ENCODE assay signal across 18 cellular contexts in the genomic region with DNA sequence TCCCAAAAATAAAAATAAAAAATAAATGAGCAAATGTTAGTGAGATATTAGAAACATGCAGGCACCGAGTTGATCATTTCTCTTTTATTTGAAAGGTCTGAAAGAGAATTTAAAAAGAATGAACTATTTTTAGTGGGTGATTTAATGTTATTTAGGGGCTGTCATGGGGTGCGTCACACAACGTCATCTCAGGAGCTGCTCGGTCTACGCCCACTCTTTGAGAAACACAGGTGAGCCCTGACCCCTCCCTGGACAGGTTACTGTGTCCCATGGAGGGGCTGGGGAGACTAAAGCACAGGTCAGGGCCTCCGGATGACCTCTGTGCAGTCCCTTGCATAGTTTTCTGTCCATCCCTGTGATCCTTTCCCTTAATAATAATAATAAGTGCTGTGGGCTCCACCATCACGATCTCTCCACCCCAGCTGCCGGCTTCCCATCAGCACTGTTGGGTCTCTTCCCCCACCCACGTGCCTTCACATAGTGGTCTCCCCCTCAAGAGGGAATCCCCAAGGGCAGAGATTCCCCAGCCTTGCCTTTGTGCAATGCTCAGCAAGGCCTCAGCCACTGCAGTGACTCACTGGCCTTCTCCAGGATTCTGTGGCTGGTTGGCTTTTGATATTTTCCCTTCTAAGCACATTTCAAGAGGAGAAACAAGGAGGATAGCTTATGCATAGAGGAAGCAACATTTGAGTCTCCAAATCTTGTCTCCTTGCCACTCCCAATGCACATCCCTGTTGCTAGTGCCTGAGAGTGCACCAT.
DNase-seq lines count a peak whose midpoint lies in the region; ATAC-seq, FAIRE-seq and TF ChIP-seq lines count a peak whose summit lies in the region.
"Had no signal": no experiment of that assay in that cellular context is flagged by ENCODE, and none has a peak within 500 bp of the region (broad histone marks: within the 10 kb centered on the region; RNA-seq: fewer than 3 reads in every experiment).

No MANE protein-coding gene starts in this region.

- H3K14ac ChIP-seq in IMR-90 (replicated peaks; ENCODE audit: low read depth, low read length): no peak overlapping the region

- DNase-seq in AG20443 (ENCODE audit: low spot score) (peak; percentile 60), IMR-90 (peak; percentile 34), bronchial epithelial cell (ENCODE audit: low read depth) (peak; percentile 44), myocyte (ENCODE audit: low read depth) (peak; percentile 28), ureter (ENCODE audit: low spot score) (no peak)
- DNase-seq in stimulated activated CD4-positive, alpha-beta T cell treated with anti-CD3 and anti-CD28 coated beads, Interleukin-4, amount 100 ng/mL, for 1 hour: no peak
- DNase-seq: effector memory CD4-positive, alpha-beta T cell; left colon; midbrain; NCI-H1417; NCI-H526 treated with DMSO at 0.1 percent for 48 hours; right cardiac atrium; SHP77 treated with DMSO at 0.1 percent for 48 hours had no signal

- ATAC-seq in IMR-90 (ENCODE audit: low read depth): peak; percentile 27; the same call in 1 of the 2 replicates
- ATAC-seq in HG03442 (IDR thresholded peaks at IDR 0.05; ENCODE audit: unreplicated experiment): no peak
- ATAC-seq in GM19463 (IDR thresholded peaks at IDR 0.05; ENCODE audit: unreplicated experiment): no peak
- ATAC-seq: left colon, right cardiac atrium had no signal

- FAIRE-seq in bronchial epithelial cell (lab: Jason Lieb, UNC): no peak
- FAIRE-seq: urothelium cell line had no signal

- no peaks in the 10 kb centered on the region for H3K9me1 ChIP-seq in IMR-90 (ENCODE audit: insufficient read depth, low read length)

- no peak overlapping the region for H3K9ac ChIP-seq in IMR-90 (ENCODE audit: low read depth, low read length)

- no CpG with 5 or more reads among the region's 9 CpGs for WGBS in IMR-90 (ENCODE audit: extremely low coverage in 2 of 2, insufficient read length in 1 of 2), 2 experiments

- POLR2A ChIA-PET in IMR-90 (lab: Charles Lee; ENCODE audit: unreplicated experiment): no interaction called here

- no peak overlapping the region for H4K8ac ChIP-seq in IMR-90 (ENCODE audit: low read depth in 2 of 2, low read length in 2 of 2)

- no peaks in the 10 kb centered on the region for H4K20me1 ChIP-seq in IMR-90 (ENCODE audit: insufficient read depth, low read length)

- no peak overlapping the region for H2AFZ ChIP-seq in IMR-90 (replicated peaks; ENCODE audit: low read length, poor library complexity)

- CTCF ChIA-PET in IMR-90 (lab: Yijun Ruan, JAX): no interaction called here

- in situ Hi-C loops in IMR-90 (cut with MboI; ENCODE audit: low sequenced_read_pairs): no loop called here

- TF ChIP-seq CTCF in IMR-90 (conservative IDR thresholded peaks at IDR 0.05; ENCODE audit: low read depth, low read length): no peak
- no peak for TF ChIP-seq CTCF in bronchial epithelial cell (IDR thresholded peaks at IDR 0.05; ENCODE audit: insufficient read depth, low read length, severe bottlenecking)

- no peaks in the 10 kb centered on the region for H3K9me3 ChIP-seq in IMR-90 (ENCODE audit: control insufficient read depth, insufficient read depth, low read length)

- H4K5ac ChIP-seq in IMR-90 (ENCODE audit: low read depth, low read length): no peak overlapping the region

- intact Hi-C loops in IMR-90 (cut with micrococcal nuclease): no loop called here

- no peak for TF ChIP-seq RAD21 in IMR-90 (IDR thresholded peaks at IDR 0.05; ENCODE audit: low read length)

- H2BK15ac ChIP-seq in IMR-90 (ENCODE audit: low read depth, low read length): no peak overlapping the region

- no peak overlapping the region for H2BK5ac ChIP-seq in IMR-90 (ENCODE audit: low read depth, low read length, poor library complexity, severe bottlenecking)

- H3K79me1 ChIP-seq in IMR-90 (ENCODE audit: low read depth in 1 of 2, low read length in 2 of 2): no peaks in the 10 kb centered on the region

- no peaks in the 10 kb centered on the region for H3K4me1 ChIP-seq in IMR-90 (ENCODE audit: control insufficient read depth, insufficient read depth, low read length)

- no peak overlapping the region for H3K27ac ChIP-seq in IMR-90 (ENCODE audit: insufficient read depth, low read length)
- H3K27ac ChIP-seq: neutrophil, VCaP had no signal

- H2BK20ac ChIP-seq in IMR-90 (ENCODE audit: low read depth, low read length): no peak overlapping the region

- H3K4me2 ChIP-seq in IMR-90 (ENCODE audit: low read depth, low read length): no peak overlapping the region

- TF ChIP-seq POLR2A in IMR-90 (IDR thresholded peaks at IDR 0.05; ENCODE audit: low read depth, low read length): no peak

- H2AK9ac ChIP-seq in IMR-90 (replicated peaks; ENCODE audit: low read depth, low read length, poor library complexity): no peak overlapping the region

- no peak overlapping the region for H3K4me3 ChIP-seq in IMR-90 (ENCODE audit: insufficient read depth, low read depth, low read length)
- no peak overlapping the region for H3K4me3 ChIP-seq in bronchial epithelial cell (ENCODE audit: low read depth, low read length)

- H2BK120ac ChIP-seq in IMR-90 (ENCODE audit: low read depth, low read length): no peak overlapping the region

- no peaks in the 10 kb centered on the region for H3K36me3 ChIP-seq in IMR-90 (ENCODE audit: control insufficient read depth, insufficient read depth, low read length)
- H3K36me3 ChIP-seq in bronchial epithelial cell (ENCODE audit: control insufficient read depth, insufficient read depth, low read length): no peaks in the 10 kb centered on the region
- H3K36me3 ChIP-seq: neutrophil had no signal

- H3K27me3 ChIP-seq in IMR-90 (ENCODE audit: control insufficient read depth, insufficient read depth, low read length) (no peaks in the 10 kb centered on the region; the same call in 1 of the 2 replicates), bronchial epithelial cell (ENCODE audit: control insufficient read depth, insufficient read depth, low read length) (no peaks in the 10 kb centered on the region)
- H3K27me3 ChIP-seq: neutrophil had no signal

- dilution Hi-C loops in IMR-90 (cut with HindIII; ENCODE audit: low sequenced_read_pairs, unreplicated experiment): no loop called here

- H3K4ac ChIP-seq in IMR-90 (ENCODE audit: low read depth, low read length): no peak overlapping the region

- H3K56ac ChIP-seq in IMR-90 (ENCODE audit: extremely low read depth, insufficient read depth, low read length): no peak overlapping the region

- H2AK5ac ChIP-seq in IMR-90 (ENCODE audit: low read depth, low read length): no peak overlapping the region

- no peak overlapping the region for H3K18ac ChIP-seq in IMR-90 (ENCODE audit: low read depth, low read length)

- no TSS peak for BruUV-seq in IMR-90 (replicated peaks; lab: Mats Ljungman, UMichigan)

- no peak overlapping the region for H4K91ac ChIP-seq in IMR-90 (ENCODE audit: insufficient read depth, low read depth, low read length)

- no peak overlapping the region for H3K23ac ChIP-seq in IMR-90 (ENCODE audit: low read depth, low read length)

TF ChIP-seq in IMR-90, 13 proteins besides CTCF, POLR2A, EP300 and RAD21:
- TF ChIP-seq RFX5 (IDR thresholded peaks at IDR 0.05; ENCODE audit: low read depth, low read length) (no peak), CHD1 (IDR thresholded peaks at IDR 0.05; ENCODE audit: low read depth, low read length) (no peak), RCOR1 (IDR thresholded peaks at IDR 0.05; ENCODE audit: insufficient replicate concordance, low read length) (no peak), MAFK (IDR thresholded peaks at IDR 0.05; ENCODE audit: low read depth, low read length) (peak; percentile 8; the same call in 1 of the 2 replicates), FOS (IDR thresholded peaks at IDR 0.05; ENCODE audit: low read depth, low read length) (no peak)
- TF ChIP-seq, protein P1, sequence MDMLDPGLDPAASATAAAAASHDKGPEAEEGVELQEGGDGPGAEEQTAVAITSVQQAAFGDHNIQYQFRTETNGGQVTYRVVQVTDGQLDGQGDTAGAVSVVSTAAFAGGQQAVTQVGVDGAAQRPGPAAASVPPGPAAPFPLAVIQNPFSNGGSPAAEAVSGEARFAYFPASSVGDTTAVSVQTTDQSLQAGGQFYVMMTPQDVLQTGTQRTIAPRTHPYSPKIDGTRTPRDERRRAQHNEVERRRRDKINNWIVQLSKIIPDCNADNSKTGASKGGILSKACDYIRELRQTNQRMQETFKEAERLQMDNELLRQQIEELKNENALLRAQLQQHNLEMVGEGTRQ (IDR thresholded peaks at IDR 0.05; ENCODE audit: low read depth, low read length): no peak

Comparison
In these comparisons a context has a peak if more than half of its experiments do, and no peak if none do; other contexts are left out.
1. DNase-seq: peak in AG20443 (single experiment), IMR-90 (single experiment), bronchial epithelial cell (single experiment) and myocyte (single experiment); none in ureter (single experiment) and stimulated activated CD4-positive, alpha-beta T cell treated with anti-CD3 and anti-CD28 coated beads, Interleukin-4, amount 100 ng/mL, for 1 hour (single experiment).